Comparison of ENCODE assay signal across 9 cellular contexts in the genomic region with DNA sequence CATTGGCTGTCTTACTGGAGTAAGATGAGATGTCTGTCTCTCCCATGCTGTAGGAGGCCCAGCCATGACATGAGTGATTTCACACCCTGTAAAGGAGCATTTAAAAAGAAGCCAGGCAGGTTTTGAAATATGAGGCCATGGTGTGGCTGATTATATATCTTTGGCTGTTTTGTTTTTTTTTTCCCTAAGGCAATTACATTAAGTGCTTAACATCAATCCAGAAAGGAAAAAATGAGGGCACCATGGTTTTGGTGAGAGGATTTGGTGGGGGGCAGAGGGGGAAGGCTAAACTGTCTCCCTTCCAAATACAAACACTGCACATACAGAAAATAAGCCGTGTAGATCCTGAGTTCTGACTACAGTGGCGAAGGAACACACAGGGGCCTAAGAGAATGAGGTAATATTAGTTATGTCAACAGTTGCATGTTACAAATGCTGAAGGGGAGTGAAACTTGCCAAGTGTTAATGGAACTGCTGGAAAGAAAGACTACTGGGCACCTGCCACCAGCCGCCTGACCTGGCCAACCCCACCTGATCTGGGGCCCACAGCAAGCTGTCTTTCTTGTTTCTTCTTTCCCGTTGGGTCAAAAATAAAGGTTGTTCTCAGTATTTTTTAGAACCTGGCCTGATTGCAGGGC.
DNase-seq lines count a peak whose midpoint lies in the region; ATAC-seq and TF ChIP-seq lines count a peak whose summit lies in the region.
"Had no signal": no experiment of that assay in that cellular context is flagged by ENCODE, and none has a peak within 500 bp of the region (broad histone marks: within the 10 kb centered on the region; RNA-seq: fewer than 3 reads in every experiment).

No MANE protein-coding gene starts in this region.

- no peak overlapping the region for H2AK5ac ChIP-seq in neuronal stem cell (ENCODE audit: low read depth, low read length)

- CTCF ChIA-PET in mammary epithelial cell (lab: Charles Lee; ENCODE audit: low non-redundant PET), result no interaction called here

- no peak overlapping the region for H2BK120ac ChIP-seq in neuronal stem cell (ENCODE audit: low read depth, low read length)

- no TSS peak for BruUV-seq in mammary epithelial cell (replicated peaks; lab: Mats Ljungman, UMichigan)

- H3K4me1 ChIP-seq in mammary epithelial cell (ENCODE audit: insufficient read depth, low read length) (peaks cover 64% of the 10 kb centered on the region), neuronal stem cell (ENCODE audit: control insufficient read depth in 2 of 2, insufficient read depth in 1 of 2, low read depth in 1 of 2, low read length in 2 of 2) (peaks cover 16 to 18% of the 10 kb centered on the region in 2 donors), tibial artery (peaks cover 0 to 21% (median 10%) of the 10 kb centered on the region in 4 donors)

- TF ChIP-seq CTCF in mammary epithelial cell (conservative IDR thresholded peaks at IDR 0.05 in 1 of 2, IDR thresholded peaks at IDR 0.05 in 1 of 2; ENCODE audit: extremely low read depth in 1 of 2, insufficient read depth in 1 of 2, low read depth in 1 of 2, low read length in 2 of 2) (no peak), tibial artery (IDR thresholded peaks at IDR 0.05) (no peak)

- no peak overlapping the region for H2BK15ac ChIP-seq in neuronal stem cell (ENCODE audit: low read length)

- no peaks in the 10 kb centered on the region for H3K79me1 ChIP-seq in neuronal stem cell (ENCODE audit: low read depth, low read length)

- intact Hi-C loops in mammary epithelial cell (cut with micrococcal nuclease) (loop anchor here (5.0 kb wide), 2 partner anchors 57 to 183 kb away; a partner anchor contains a TSS), tibial artery (cut with DNase I; ENCODE audit: low total_unique reads) (no loop called here)

- H3K27ac ChIP-seq in mammary epithelial cell (ENCODE audit: insufficient read depth, low read depth, low read length) (peak overlapping the region; percentile 95), neuronal stem cell (replicated peaks; ENCODE audit: low read length) (no peak overlapping the region), substantia nigra (ENCODE audit: low read depth, low read length, poor library complexity, severe bottlenecking) (no peak overlapping the region), tibial artery (peak overlapping the region in 1 of 2 donors; percentile 0)

- no peak overlapping the region for H3K9ac ChIP-seq in mammary epithelial cell (ENCODE audit: insufficient read depth, low read length)
- H3K9ac ChIP-seq in neuronal stem cell (ENCODE audit: low read depth, low read length, poor library complexity), result no peak overlapping the region

- H2AFZ ChIP-seq in mammary epithelial cell (ENCODE audit: low read depth, low read length) (peak overlapping the region; percentile 64), neuronal stem cell (ENCODE audit: low read length) (peak overlapping the region; percentile 63)

- no peaks in the 10 kb centered on the region for H3K79me2 ChIP-seq in mammary epithelial cell (ENCODE audit: insufficient read depth, low read length)

- H2BK5ac ChIP-seq in neuronal stem cell (ENCODE audit: low read length), result no peak overlapping the region

- no peak overlapping the region for H2BK12ac ChIP-seq in neuronal stem cell (ENCODE audit: low read length)

- H3K9me3 ChIP-seq in mammary epithelial cell (replicated peaks; ENCODE audit: insufficient read depth, low read length), result no peaks in the 10 kb centered on the region
- no peaks in the 10 kb centered on the region for H3K9me3 ChIP-seq in neuronal stem cell (replicated peaks in 1 of 2; ENCODE audit: control insufficient read depth in 2 of 2, insufficient read depth in 1 of 2, low read depth in 1 of 2, low read length in 2 of 2)
- H3K9me3 ChIP-seq in tibial artery, result no peaks in the 10 kb centered on the region

- no peak overlapping the region for H3K23ac ChIP-seq in neuronal stem cell (ENCODE audit: low read depth, low read length, poor library complexity)

- no peak overlapping the region for H3K18ac ChIP-seq in neuronal stem cell (ENCODE audit: low read length)

- H3K4me2 ChIP-seq in mammary epithelial cell (ENCODE audit: insufficient read depth, low read depth, low read length) (no peak overlapping the region), neuronal stem cell (ENCODE audit: insufficient read depth, low read length, poor library complexity, severe bottlenecking) (no peak overlapping the region)

- dilution Hi-C loops in mammary epithelial cell (cut with HindIII; ENCODE audit: low sequenced_read_pairs), result no loop called here

- no peak overlapping the region for H4K91ac ChIP-seq in neuronal stem cell (ENCODE audit: low read depth, low read length, poor library complexity)

- in situ Hi-C loops in mammary epithelial cell (cut with MboI; ENCODE audit: low sequenced_read_pairs in 2 of 2), result no loop called here

- H3K4me3 ChIP-seq in mammary epithelial cell (replicated peaks in 1 of 3; ENCODE audit: insufficient read depth in 1 of 3, low read depth in 2 of 3, low read length in 3 of 3) (no peak overlapping the region), neuronal stem cell (ENCODE audit: low read length in 2 of 2) (no peak overlapping the region), tibial artery (no peak overlapping the region)

- no peak overlapping the region for H3K14ac ChIP-seq in neuronal stem cell (ENCODE audit: low read length)

- 86% methylated on average over 4 of the region's 4 CpGs for whole genome bisulfite sequencing in mammary epithelial cell (ENCODE audit: low coverage, missing lambda C conversion rate)
- no CpG with 5 or more reads among the region's 4 CpGs for WGBS in neuronal stem cell (ENCODE audit: extremely low coverage in 2 of 2, insufficient read length in 2 of 2, insufficient replicate concordance in 1 of 2), 2 donors

- no peaks in the 10 kb centered on the region for H3K36me3 ChIP-seq in mammary epithelial cell (ENCODE audit: insufficient read depth, low read length)
- no peaks in the 10 kb centered on the region for H3K36me3 ChIP-seq in neuronal stem cell (replicated peaks in 1 of 2; ENCODE audit: control insufficient read depth in 2 of 2, insufficient read depth in 2 of 2, low read length in 2 of 2)
- no peaks in the 10 kb centered on the region for H3K36me3 ChIP-seq in tibial artery

- peak; percentile 85 for DNase-seq in DMS153 treated with DMSO at 0.1 percent for 48 hours (lab: John Stamatoyannopoulos, UW; ENCODE audit: unreplicated experiment)
- DNase-seq in NCI-H2081 treated with DMSO at 0.1 percent for 48 hours (lab: John Stamatoyannopoulos, UW), result peak; percentile 96
- DNase-seq in mammary epithelial cell, result peak; percentile 61
- DNase-seq in neuronal stem cell (ENCODE audit: low spot score), result no peak
- no peak for DNase-seq in substantia nigra (lab: John Stamatoyannopoulos, UW)
- no peak for DNase-seq in cerebellum (ENCODE audit: low spot score)
- DNase-seq in tibial artery, result no peak
- DNase-seq: CD8-positive, alpha-beta T cell had no signal

- H3K4ac ChIP-seq in neuronal stem cell (ENCODE audit: low read length), result no peak overlapping the region

- H3K27me3 ChIP-seq in mammary epithelial cell (ENCODE audit: insufficient read depth, low read length) (no peaks in the 10 kb centered on the region), neuronal stem cell (ENCODE audit: control insufficient read depth in 3 of 3, insufficient read depth in 3 of 3, low read depth in 1 of 3, low read length in 3 of 3) (no peaks in the 10 kb centered on the region), tibial artery (no peaks in the 10 kb centered on the region)

- no peak overlapping the region for H4K8ac ChIP-seq in neuronal stem cell (ENCODE audit: low read depth, low read length)

- ATAC-seq in GM21447 (IDR thresholded peaks at IDR 0.05; ENCODE audit: unreplicated experiment), result no peak
- ATAC-seq: CD8-positive, alpha-beta T cell had no signal

- no peaks in the 10 kb centered on the region for H4K20me1 ChIP-seq in mammary epithelial cell (ENCODE audit: insufficient read depth, low read length)

Comparison
In these comparisons a context has a peak if more than half of its experiments do, and no peak if none do; other contexts are left out.
1. DNase-seq: peak in DMS153 treated with DMSO at 0.1 percent for 48 hours (single experiment), NCI-H2081 treated with DMSO at 0.1 percent for 48 hours (single experiment) and mammary epithelial cell (single experiment); none in neuronal stem cell (single experiment), substantia nigra (0 of 49), cerebellum (single experiment) and tibial artery (0 of 2).